ENCODE assay signal across 30 cellular contexts in the genomic region with DNA sequence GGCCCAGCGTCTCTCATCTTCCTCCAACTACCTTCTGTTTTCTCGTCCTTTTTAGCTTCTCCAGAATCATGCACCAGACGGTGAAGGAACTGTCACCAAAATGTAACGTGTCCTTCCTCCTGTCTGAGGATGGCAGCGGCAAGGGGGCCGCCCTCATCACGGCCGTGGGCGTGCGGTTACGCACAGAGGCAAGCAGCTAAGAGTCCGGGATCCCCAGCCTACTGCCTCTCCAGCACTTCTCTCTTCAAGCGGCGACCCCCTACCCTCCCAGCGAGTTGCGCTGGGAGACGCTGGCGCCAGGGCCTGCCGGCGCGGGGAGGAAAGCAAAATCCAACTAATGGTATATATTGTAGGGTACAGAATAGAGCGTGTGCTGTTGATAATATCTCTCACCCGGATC. TPM values are rescaled to one million over a fixed set of nuclear protein-coding genes. Genes with fewer than 3 reads are reported as not detected.
"Had no signal": no experiment of that assay in that cellular context is flagged by ENCODE, and none has a peak within 500 bp of the region (broad histone marks: within the 10 kb centered on the region; RNA-seq: fewer than 3 reads in every experiment).

No MANE protein-coding gene starts in this region.

- H3K4me3 Mint-ChIP-seq: activated CD4-positive, alpha-beta memory T cell treated with anti-CD3 and anti-CD28 coated beads, Interleukin-2, amount 10 ng/mL, durations not matched to agents 7 days and 5 days; activated CD8-positive, alpha-beta memory T cell treated with anti-CD3 and anti-CD28 coated beads, Interleukin-2, amount 10 ng/mL, durations not matched to agents 7 days and 5 days; activated naive CD4-positive, alpha-beta T cell treated with anti-CD3 and anti-CD28 coated beads, Interleukin-2, amount 10 ng/mL, durations not matched to agents 7 days and 5 days; central memory CD8-positive, alpha-beta T cell had no signal

- H3K4me2 ChIP-seq: KMS-11 had no signal

- H3K27ac ChIP-seq: brain microvascular endothelial cell, cardiac muscle cell, KMS-11, SJCRH30, SK-N-MC, WERI-Rb-1 had no signal

- H3K27me3 Mint-ChIP-seq: activated CD4-positive, alpha-beta memory T cell treated with anti-CD3 and anti-CD28 coated beads, Interleukin-2, amount 10 ng/mL, durations not matched to agents 7 days and 5 days; activated CD8-positive, alpha-beta memory T cell treated with anti-CD3 and anti-CD28 coated beads, Interleukin-2, amount 10 ng/mL, durations not matched to agents 7 days and 5 days; activated naive CD4-positive, alpha-beta T cell treated with anti-CD3 and anti-CD28 coated beads, Interleukin-2, amount 10 ng/mL, durations not matched to agents 7 days and 5 days; central memory CD8-positive, alpha-beta T cell had no signal

- H3K9me3 Mint-ChIP-seq: activated CD4-positive, alpha-beta memory T cell treated with anti-CD3 and anti-CD28 coated beads, Interleukin-2, amount 10 ng/mL, durations not matched to agents 7 days and 5 days; activated naive CD4-positive, alpha-beta T cell treated with anti-CD3 and anti-CD28 coated beads, Interleukin-2, amount 10 ng/mL, durations not matched to agents 7 days and 5 days; central memory CD8-positive, alpha-beta T cell had no signal

- DNase-seq: activated CD4-positive, alpha-beta memory T cell treated with anti-CD3 and anti-CD28 coated beads, Interleukin-2, amount 10 ng/mL, durations not matched to agents 7 days and 5 days; activated CD4-positive, alpha-beta T cell treated with anti-CD3 and anti-CD28 coated beads for 1 hour; activated CD4-positive, alpha-beta T cell treated with anti-CD3 and anti-CD28 coated beads for 48 hours; activated CD4-positive, CD25-positive, alpha-beta regulatory T cell; activated CD8-positive, alpha-beta memory T cell treated with anti-CD3 and anti-CD28 coated beads for 24 hours; activated CD8-positive, alpha-beta memory T cell treated with anti-CD3 and anti-CD28 coated beads, Interleukin-2, amount 10 ng/mL, durations not matched to agents 7 days and 5 days; activated CD8-positive, alpha-beta memory T cell treated with anti-CD3 and anti-CD28 coated beads, Interleukin-2, amount 50 U/mL, for 48 hours; activated naive CD4-positive, alpha-beta T cell treated with anti-CD3 and anti-CD28 coated beads, Interleukin-2, amount 10 ng/mL, durations not matched to agents 7 days and 5 days; aorta; brain microvascular endothelial cell; MM.1S; MV-4-11; NCI-H1092; NCI-H1436 treated with DMSO at 0.1 percent for 48 hours; NCI-H1694 treated with DMSO at 0.1 percent for 48 hours; NCI-H2029; NCI-H345; NCI-H524 treated with DMSO at 0.1 percent for 48 hours; SHP77; SJCRH30; T1000; WERI-Rb-1 had no signal

- H3K36me3 ChIP-seq: SJCRH30 had no signal

- H3K4me3 ChIP-seq: cardiac muscle cell, SJCRH30, SK-N-MC had no signal

- H3K9me3 ChIP-seq: SJCRH30 had no signal

- ATAC-seq: activated CD8-positive, alpha-beta memory T cell treated with anti-CD3 and anti-CD28 coated beads, Interleukin-2, amount 10 ng/mL, durations not matched to agents 7 days and 5 days; Panc1 had no signal

- H3K4me1 ChIP-seq: SJCRH30 had no signal

- H3K27me3 ChIP-seq: brain microvascular endothelial cell, cardiac muscle cell, SJCRH30 had no signal

- H3K27ac Mint-ChIP-seq: activated CD4-positive, alpha-beta memory T cell treated with anti-CD3 and anti-CD28 coated beads, Interleukin-2, amount 10 ng/mL, durations not matched to agents 7 days and 5 days; activated CD8-positive, alpha-beta memory T cell treated with anti-CD3 and anti-CD28 coated beads, Interleukin-2, amount 10 ng/mL, durations not matched to agents 7 days and 5 days had no signal

- H3K9ac ChIP-seq: KMS-11 had no signal

- H3K4me1 Mint-ChIP-seq: central memory CD8-positive, alpha-beta T cell had no signal

RNA-seq across cellular contexts. Expression of a gene that starts 15.8 kb away (rescaled TPM):
- total RNA-seq: activated CD4-positive, alpha-beta memory T cell treated with anti-CD3 and anti-CD28 coated beads, Interleukin-2, amount 10 ng/mL, durations not matched to agents 7 days and 5 days; activated CD8-positive, alpha-beta memory T cell treated with anti-CD3 and anti-CD28 coated beads, Interleukin-2, amount 10 ng/mL, durations not matched to agents 7 days and 5 days; cardiac muscle cell; NCI-H460; T-helper 1 cell treated with Interleukin-12 subunit alpha and Interleukin-12 subunit beta and Interleukin-4 antibody, amounts not matched to agents 30 ng/mL and 1 ng/mL, for 36 hours; T-helper 2 cell treated with Interferon-gamma antibody and Interleukin-4, amounts not matched to agents 100 ng/mL and 5 ng/mL, for 36 hours had no signal
